Comparison of ENCODE assay signal across 18 cellular contexts in the genomic region with DNA sequence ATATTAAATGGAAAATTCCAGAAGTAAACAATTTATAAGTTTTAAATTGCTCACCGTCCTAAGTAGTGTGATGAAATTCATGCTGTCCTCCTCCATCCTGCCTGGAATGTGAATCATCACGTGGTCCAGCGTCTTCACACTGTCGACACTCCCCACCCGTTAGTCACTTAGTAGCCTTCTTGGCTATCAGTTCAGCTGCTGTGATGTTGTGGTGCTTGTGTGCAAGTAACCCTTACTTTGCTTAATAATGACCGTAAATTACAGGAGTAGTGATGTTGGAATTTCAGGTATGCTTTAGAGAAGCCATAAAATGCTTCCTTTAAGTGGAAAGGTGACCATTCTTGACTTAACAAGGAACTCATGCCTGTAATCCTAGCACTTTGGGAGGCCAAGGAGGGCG. TPM values are rescaled to one million over a fixed set of nuclear protein-coding genes. Genes with fewer than 3 reads are reported as not detected.
DNase-seq lines count a peak whose midpoint lies in the region; ATAC-seq, FAIRE-seq and TF ChIP-seq lines count a peak whose summit lies in the region.
"Had no signal": no experiment of that assay in that cellular context is flagged by ENCODE, and none has a peak within 500 bp of the region (broad histone marks: within the 10 kb centered on the region; RNA-seq: fewer than 3 reads in every experiment).

No MANE protein-coding gene starts in this region.

- no peaks in the 10 kb centered on the region for H3K79me1 ChIP-seq in H9 (ENCODE audit: insufficient read depth, low read depth, low read length, poor library complexity, severe bottlenecking)

- TF ChIP-seq POLR2A in HepG2 (IDR thresholded peaks at IDR 0.05; ENCODE audit: insufficient read depth in 1 of 2, low read depth in 2 of 2, low read length in 2 of 2) = no peak

- no peak overlapping the region for H3K56ac ChIP-seq in H9 (ENCODE audit: insufficient read length, low read depth, low read length)

- CTCF ChIA-PET in HepG2 (lab: Yijun Ruan, JAX; ENCODE audit: low intra/inter-chr PET ratio, low total read pairs) = no interaction called here

- no peak overlapping the region for H3T11ph ChIP-seq in H9 (ENCODE audit: low read length)

- no peak overlapping the region for H4K5ac ChIP-seq in H9 (ENCODE audit: insufficient read length, low read depth, low read length)

- H2AFZ ChIP-seq in H9 (ENCODE audit: low read length) (no peak overlapping the region), HepG2 (ENCODE audit: low read length) (no peak overlapping the region)

- no TSS peak for BruUV-seq in HepG2 (replicated peaks; lab: Mats Ljungman, UMichigan)

- H3K4me3 ChIP-seq in right cardiac atrium (ENCODE audit: low read length) = no peak overlapping the region
- H3K4me3 ChIP-seq in brain microvascular endothelial cell (ENCODE audit: low read depth, low read length) = no peak overlapping the region
- H3K4me3 ChIP-seq in HepG2 (replicated peaks in 1 of 3; ENCODE audit: insufficient read depth in 1 of 3, low read depth in 2 of 3, low read length in 3 of 3) = no peak overlapping the region
- H3K4me3 ChIP-seq: adrenal gland, GM12878, lung, SK-N-MC, spleen had no signal

- no peak overlapping the region for H2BK20ac ChIP-seq in H9 (ENCODE audit: low read depth, low read length, poor library complexity, severe bottlenecking)

- H3K23ac ChIP-seq in H9 (ENCODE audit: insufficient read length, low read depth, low read length) = no peak overlapping the region

- WGBS in right cardiac atrium = 71% methylated on average over 7 of the region's 7 CpGs
- WGBS in H9 (ENCODE audit: extremely low coverage, insufficient read length, low lambda C conversion rate) = no CpG with 5 or more reads among the region's 7 CpGs
- WGBS in HepG2 (ENCODE audit: low lambda C conversion rate) = 96% methylated on average over 7 of the region's 7 CpGs

- no peak overlapping the region for H2BK15ac ChIP-seq in H9 (ENCODE audit: low read depth, low read length)

- H3K9ac ChIP-seq in H9 (ENCODE audit: extremely low read depth, insufficient read length, low read length) (no peak overlapping the region), HepG2 (ENCODE audit: insufficient read depth, low read depth, low read length) (no peak overlapping the region)

- H4K20me1 ChIP-seq in H9 (ENCODE audit: control insufficient read depth, insufficient read depth, insufficient read length) (no peaks in the 10 kb centered on the region), HepG2 (ENCODE audit: insufficient read depth, low read length) (no peaks in the 10 kb centered on the region)

- no peak for TF ChIP-seq EP300 in HepG2 (IDR thresholded peaks at IDR 0.05; ENCODE audit: low read depth in 2 of 2, low read length in 2 of 2)
- no peak for TF ChIP-seq EP300 in HepG2 (CRISPR knock-in tag; IDR thresholded peaks at IDR 0.05; ENCODE audit: borderline replicate concordance)

- no peaks in the 10 kb centered on the region for H3K27me3 Mint-ChIP-seq in H9 (ENCODE audit: low read depth)
- H3K27me3 Mint-ChIP-seq: activated B cell treated with CpG ODN at 0.5 μM for 24 hours had no signal

- H3K27ac Mint-ChIP-seq in H9 = no peak overlapping the region; a peak in 1 of 7 replicates
- H3K27ac Mint-ChIP-seq: activated B cell treated with CpG ODN at 0.5 μM for 24 hours had no signal

- no peak overlapping the region for H4K91ac ChIP-seq in H9 (ENCODE audit: insufficient read length, low read depth, low read length)

- no peak for DNase-seq in left cardiac atrium
- DNase-seq in right cardiac atrium = no peak
- peak; percentile 61 for DNase-seq in brain microvascular endothelial cell
- peak; percentile 87 for DNase-seq in kidney glomerular epithelial cell (lab: John Stamatoyannopoulos, UW)
- DNase-seq in effector CD8-positive, alpha-beta T cell (lab: John Stamatoyannopoulos, UW) = no peak
- DNase-seq in GM19240 (ENCODE audit: insufficient read length, low spot score) = no peak
- no peak for DNase-seq in H9
- no peak for DNase-seq in HepG2 (ENCODE audit: low spot score)
- DNase-seq: activated B cell treated with CpG ODN at 0.5 μM for 24 hours; activated T-cell treated with anti-CD3 and anti-CD28 coated beads for 4 hours; adrenal gland; effector memory CD4-positive, alpha-beta T cell; spleen had no signal

- TF ChIP-seq CTCF in brain microvascular endothelial cell (IDR thresholded peaks at IDR 0.05; ENCODE audit: low read depth, low read length, missing control alignments) (no peak), H9 (conservative IDR thresholded peaks at IDR 0.05) (no peak), HepG2 (CRISPR knock-in tag; IDR thresholded peaks at IDR 0.05) (no peak)

- peaks cover 42 to 81% (median 54%) of the 10 kb centered on the region in 3 experiments; a peak in 6 of 7 replicates for H3K36me3 Mint-ChIP-seq in H9 (ENCODE audit: insufficient read depth in 1 of 3, low read depth in 3 of 3)

- H2BK5ac ChIP-seq in H9 (ENCODE audit: insufficient read length, low read length) = no peak overlapping the region

- no peak overlapping the region for H2AK5ac ChIP-seq in H9 (ENCODE audit: insufficient read length, low read length)

- in situ Hi-C loops in brain microvascular endothelial cell (cut with HindIII; ENCODE audit: low pct_ligation_motif_present, low sequenced_read_pairs) (loop anchor here (25.0 kb wide), 1 partner anchor 172 kb away; the partner anchor contains the start of gene SNRNP48), HepG2 (cut with HindIII; ENCODE audit: extremely low pct_ligation_motif_present, low pct_unique_long_range_greater_than_20kb) (loop anchor here (5.0 kb wide), 1 partner anchor 197 kb away; no protein-coding TSS in a partner anchor)

- H3K9me3 Mint-ChIP-seq in H9 = no peaks in the 10 kb centered on the region
- H3K9me3 Mint-ChIP-seq: activated B cell treated with CpG ODN at 0.5 μM for 24 hours had no signal

- no peaks in the 10 kb centered on the region for H3K23me2 ChIP-seq in H9 (ENCODE audit: insufficient read length, low read depth, low read length, poor library complexity, severe bottlenecking)

- peaks cover 21 to 26% of the 10 kb centered on the region in 2 experiments for H3K4me1 Mint-ChIP-seq in H9
- H3K4me1 Mint-ChIP-seq: activated B cell treated with CpG ODN at 0.5 μM for 24 hours had no signal

- no peak overlapping the region for H3K4ac ChIP-seq in H9 (ENCODE audit: low read depth, low read length)

- H3K27ac ChIP-seq in right cardiac atrium (ENCODE audit: low read length) (no peak overlapping the region), brain microvascular endothelial cell (no peak overlapping the region), H9 (ENCODE audit: insufficient read length, low read depth, low read length) (no peak overlapping the region), HepG2 (ENCODE audit: extremely low read length, insufficient read depth, low read length) (no peak overlapping the region)
- H3K27ac ChIP-seq: adrenal gland, SK-N-MC, spleen had no signal

- H3K27me3 ChIP-seq in right cardiac atrium (ENCODE audit: control insufficient read depth, insufficient read depth) (no peaks in the 10 kb centered on the region), brain microvascular endothelial cell (replicated peaks) (no peaks in the 10 kb centered on the region), H9 (ENCODE audit: insufficient read depth, low read length) (no peaks in the 10 kb centered on the region), HepG2 (ENCODE audit: control insufficient read depth in 1 of 2, insufficient read depth in 2 of 2, low read length in 2 of 2) (no peaks in the 10 kb centered on the region)
- H3K27me3 ChIP-seq: adrenal gland, spleen had no signal

- H3K4me2 ChIP-seq in H9 (ENCODE audit: insufficient read depth, insufficient read length, low read length) (no peak overlapping the region), HepG2 (ENCODE audit: low read depth, low read length) (no peak overlapping the region)

- no peak overlapping the region for H3K4me3 Mint-ChIP-seq in H9
- H3K4me3 Mint-ChIP-seq: activated B cell treated with CpG ODN at 0.5 μM for 24 hours had no signal

- H2BK120ac ChIP-seq in H9 (ENCODE audit: low read depth, low read length, poor library complexity, severe bottlenecking) = no peak overlapping the region

- no peak overlapping the region for H4K8ac ChIP-seq in H9 (replicated peaks; ENCODE audit: insufficient read length, low read depth, low read length)

- H3K36me3 ChIP-seq in brain microvascular endothelial cell (replicated peaks) (peaks cover 39% of the 10 kb centered on the region), HepG2 (replicated peaks in 1 of 2; ENCODE audit: control insufficient read depth in 1 of 2, insufficient read depth in 2 of 2, low read length in 2 of 2) (peaks cover 22 to 61% of the 10 kb centered on the region in 2 experiments)

- no peak for FAIRE-seq in HepG2 (lab: Jason Lieb, UNC)
- FAIRE-seq: A204.1, GM12878 had no signal

- no peaks in the 10 kb centered on the region for H3K9me3 ChIP-seq in right cardiac atrium (ENCODE audit: control insufficient read depth, low read length)
- no peaks in the 10 kb centered on the region for H3K9me3 ChIP-seq in H9 (ENCODE audit: control insufficient read depth, low read depth, low read length)
- H3K9me3 ChIP-seq in HepG2 (ENCODE audit: low read length) = no peaks in the 10 kb centered on the region
- H3K9me3 ChIP-seq: adrenal gland, spleen had no signal

- H3K4me1 ChIP-seq in right cardiac atrium (ENCODE audit: control insufficient read depth, insufficient read depth, low read length) (no peaks in the 10 kb centered on the region), H9 (ENCODE audit: insufficient read depth, low read length) (no peaks in the 10 kb centered on the region), HepG2 (ENCODE audit: insufficient read depth, low read length) (peaks cover 16% of the 10 kb centered on the region)
- H3K4me1 ChIP-seq: adrenal gland, spleen had no signal

- no peak for TF ChIP-seq RAD21 in HepG2 (CRISPR knock-in tag; IDR thresholded peaks at IDR 0.05)

- H3K79me2 ChIP-seq in H9 (ENCODE audit: insufficient read depth, low read length) = no peaks in the 10 kb centered on the region
- H3K79me2 ChIP-seq in HepG2 (ENCODE audit: insufficient read depth, low read length) = no peaks in the 10 kb centered on the region

- no peak overlapping the region for H2BK12ac ChIP-seq in H9 (ENCODE audit: insufficient read length, low read depth, low read length)

- POLR2A ChIA-PET in HepG2 (lab: Yijun Ruan, JAX) = no interaction called here

- ATAC-seq in left cardiac atrium (peak; percentile 38 to 93), right cardiac atrium (no peak), HepG2 (no peak)
- ATAC-seq: GM12878 had no signal

- no peak overlapping the region for H3K14ac ChIP-seq in H9 (ENCODE audit: insufficient read depth, low read length)

- intact Hi-C loops in left cardiac atrium (cut with DNase I) (loop anchor here in 1 of 2 donors (10.0 kb wide), 1 partner anchor 160 kb away; no protein-coding TSS in a partner anchor), right cardiac atrium (cut with DNase I) (loop anchor here in 2 of 4 donors (10.0 kb wide), 1 partner anchor 160 kb away; no protein-coding TSS in a partner anchor), HepG2 (cut with micrococcal nuclease; ENCODE audit: unreplicated experiment) (no loop called here)

- no peak overlapping the region for H3K18ac ChIP-seq in H9 (ENCODE audit: insufficient read length, low read depth, low read length)

RNA-seq across cellular contexts. Expression of gene RIOK1, which starts 25.2 kb away (rescaled TPM):
- total RNA-seq in left cardiac atrium = 10 to 100 TPM in 1 of 2 donors, 1 to 10 TPM in 1; 10.0 to 16.4 TPM
- 10 to 100 TPM; 10.6 to 14.3 (median 13.3) TPM for total RNA-seq in right cardiac atrium
- polyA plus RNA-seq in right cardiac atrium = 7.7 TPM
- total RNA-seq in H9 (2021) = 40.0 and 40.8 TPM in 2 replicates
- 37.8 and 45.7 TPM in 2 replicates for total RNA-seq in HepG2 (2016; rRNA removed; fragmentation: Illumina TruSeq; extraction: Trizol)
- 9.0 and 10.4 TPM in 2 replicates for total RNA-seq in HepG2 (2016; cell fraction: cytosol; rRNA removed; fragmentation: Illumina TruSeq; extraction: Trizol; ENCODE audit: low read depth)
- total RNA-seq in HepG2 (2016; cell fraction: insoluble cytoplasmic fraction; rRNA removed; fragmentation: Illumina TruSeq; extraction: Trizol) = 39.9 and 45.0 TPM in 2 replicates
- total RNA-seq in HepG2 (2016; cell fraction: membrane; rRNA removed; fragmentation: Illumina TruSeq; extraction: Trizol) = 17.4 and 18.1 TPM in 2 replicates
- total RNA-seq in HepG2 (2016; cell fraction: nucleus; rRNA removed; fragmentation: Illumina TruSeq; extraction: Trizol) = 34.6 and 34.9 TPM in 2 replicates
- 9.1 and 9.4 TPM in 2 replicates for polyA plus RNA-seq in HepG2 (2011; rRNA removed)
- polyA plus RNA-seq in HepG2 (2011; cell fraction: cytosol; rRNA removed) = 9.0 and 9.4 TPM in 2 replicates
- 40.2 and 43.0 TPM in 2 replicates for polyA plus RNA-seq in HepG2 (2011; cell fraction: nucleus; rRNA removed)
- 21.2 and 21.9 TPM in 2 replicates for polyA plus RNA-seq in HepG2 (2012)
- 3.1 and 3.2 TPM in 2 replicates for polyA plus RNA-seq in HepG2 (2016; cell fraction: cytosol; fragmentation: Illumina TruSeq; extraction: Trizol; ENCODE audit: low read depth)
- polyA plus RNA-seq in HepG2 (2016; cell fraction: insoluble cytoplasmic fraction; fragmentation: Illumina TruSeq; extraction: Trizol; ENCODE audit: low read depth) = 42.5 and 43.5 TPM in 2 replicates
- polyA plus RNA-seq in HepG2 (2016; cell fraction: membrane; fragmentation: Illumina TruSeq; extraction: Trizol; ENCODE audit: low read depth) = 7.3 and 8.5 TPM in 2 replicates
- polyA plus RNA-seq in HepG2 (2016; cell fraction: nucleus; fragmentation: Illumina TruSeq; extraction: Trizol; ENCODE audit: insufficient read depth, low read depth) = 47.3 and 58.2 TPM in 2 replicates
- 12.4 and 18.6 TPM in 2 replicates for polyA minus RNA-seq in HepG2 (2011; rRNA and poly(A)+ RNA removed; ENCODE audit: low replicate concordance)
- polyA minus RNA-seq in HepG2 (2011; cell fraction: cytosol; rRNA and poly(A)+ RNA removed) = 5.8 and 6.5 TPM in 2 replicates
- 28.8 and 43.3 TPM in 2 replicates for polyA minus RNA-seq in HepG2 (2011; cell fraction: nucleus; rRNA and poly(A)+ RNA removed)

RNA-seq across cellular contexts. Expression of gene CAGE1, which starts 25.3 kb away (rescaled TPM):
- under 1 TPM in 1 of 2 donors, not detected in 1; 0.06 TPM for total RNA-seq in left cardiac atrium
- under 1 TPM in 3 of 4 donors, not detected in 1; 0.11 to 0.17 (median 0.11) TPM for total RNA-seq in right cardiac atrium
- not detected for polyA plus RNA-seq in right cardiac atrium
- 0.28 TPM in 1 of 2 replicates, not detected in the other for total RNA-seq in H9 (2021)
- 0.15 TPM in 1 of 2 replicates, not detected in the other for total RNA-seq in HepG2 (2016; rRNA removed; fragmentation: Illumina TruSeq; extraction: Trizol)
- 0.18 and 0.61 TPM in 2 replicates for total RNA-seq in HepG2 (2016; cell fraction: cytosol; rRNA removed; fragmentation: Illumina TruSeq; extraction: Trizol; ENCODE audit: low read depth)
- 0.17 TPM in 1 of 2 replicates, not detected in the other for total RNA-seq in HepG2 (2016; cell fraction: insoluble cytoplasmic fraction; rRNA removed; fragmentation: Illumina TruSeq; extraction: Trizol)
- 0.15 and 0.28 TPM in 2 replicates for total RNA-seq in HepG2 (2016; cell fraction: membrane; rRNA removed; fragmentation: Illumina TruSeq; extraction: Trizol)
- total RNA-seq in HepG2 (2016; cell fraction: nucleus; rRNA removed; fragmentation: Illumina TruSeq; extraction: Trizol) = 0.16 TPM in 1 of 2 replicates, not detected in the other
- polyA plus RNA-seq in HepG2 (2011; rRNA removed) = 0.01 and 0.03 TPM in 2 replicates
- not detected in 2 replicates for polyA plus RNA-seq in HepG2 (2011; cell fraction: cytosol; rRNA removed)
- polyA plus RNA-seq in HepG2 (2011; cell fraction: nucleus; rRNA removed) = 0.03 TPM in 1 of 2 replicates, not detected in the other
- polyA plus RNA-seq in HepG2 (2012) = not detected in 2 replicates
- polyA plus RNA-seq in HepG2 (2016; cell fraction: cytosol; fragmentation: Illumina TruSeq; extraction: Trizol; ENCODE audit: low read depth) = not detected in 2 replicates
- 0.08 and 0.11 TPM in 2 replicates for polyA plus RNA-seq in HepG2 (2016; cell fraction: insoluble cytoplasmic fraction; fragmentation: Illumina TruSeq; extraction: Trizol; ENCODE audit: low read depth)
- polyA plus RNA-seq in HepG2 (2016; cell fraction: membrane; fragmentation: Illumina TruSeq; extraction: Trizol; ENCODE audit: low read depth) = not detected in 2 replicates
- 0.25 TPM in 1 of 2 replicates, not detected in the other for polyA plus RNA-seq in HepG2 (2016; cell fraction: nucleus; fragmentation: Illumina TruSeq; extraction: Trizol; ENCODE audit: insufficient read depth, low read depth)
- 0.28 and 0.61 TPM in 2 replicates for polyA minus RNA-seq in HepG2 (2011; rRNA and poly(A)+ RNA removed; ENCODE audit: low replicate concordance)
- not detected in 2 replicates for polyA minus RNA-seq in HepG2 (2011; cell fraction: cytosol; rRNA and poly(A)+ RNA removed)
- polyA minus RNA-seq in HepG2 (2011; cell fraction: nucleus; rRNA and poly(A)+ RNA removed) = 0.39 and 0.62 TPM in 2 replicates
- total RNA-seq: spleen, temporal lobe had no signal
- polyA plus RNA-seq: adrenal gland, lung, spleen had no signal

Comparison
In these comparisons a context has a peak if more than half of its experiments do, and no peak if none do; other contexts are left out.
1. ATAC-seq: peak in left cardiac atrium (2 of 2); none in right cardiac atrium (0 of 2) and HepG2 (single experiment).
2. DNase-seq: peak in brain microvascular endothelial cell (single experiment) and kidney glomerular epithelial cell (single experiment); none in left cardiac atrium (single experiment), right cardiac atrium (0 of 3), effector CD8-positive, alpha-beta T cell (single experiment), GM19240 (single experiment), H9 (single experiment) and HepG2 (single experiment).